In genomic region chr7:73454424-73454823, GRCh38 we compare ENCODE assay signal across 26 cellular contexts. TPM values are rescaled to one million over a fixed set of nuclear protein-coding genes. Genes with fewer than 3 reads are reported as not detected.
A peak's percentile ranks its signal among the peaks of the same experiment; 100 is the strongest.
DNase-seq lines count a peak whose midpoint lies in the region; ATAC-seq, FAIRE-seq and TF ChIP-seq lines count a peak whose summit lies in the region.
"Had no signal": no experiment of that assay in that cellular context is flagged by ENCODE, and none has a peak within 500 bp of the region (broad histone marks: within the 10 kb centered on the region; RNA-seq: fewer than 3 reads in every experiment).

No MANE protein-coding gene starts in this region.

- intact Hi-C loops in activated CD8-positive, alpha-beta T cell treated with anti-CD3 and anti-CD28 coated beads for 36 hours (cut with micrococcal nuclease): no loop called here
- intact Hi-C loops in dendritic cell treated with granulocyte-macrophage colony-stimulating factor and Interleukin-4, amounts not matched to agents 40 ng/mL and 50 ng/mL, for 4 days (cut with micrococcal nuclease): loop anchor here (10.0 kb wide), 1 partner anchor 50 kb away; no protein-coding TSS in a partner anchor

- no peak for DNase-seq in activated CD8-positive, alpha-beta T cell treated with anti-CD3 and anti-CD28 coated beads for 36 hours
- DNase-seq in activated CD8-positive, alpha-beta T cell treated with anti-CD3 and anti-CD28 coated beads, Interleukin-2, amount 10 ng/mL, durations not matched to agents 7 days and 5 days: no peak
- DNase-seq in T-cell: no peak
- no peak for DNase-seq in nephron progenitor cell
- DNase-seq in D341Med (ENCODE audit: low spot score): no peak
- no peak for DNase-seq in RCC 7860 (ENCODE audit: low spot score)
- DNase-seq: activated CD4-positive, alpha-beta T cell treated with anti-CD3 and anti-CD28 coated beads, Interleukin-2, amount 10 ng/mL, durations not matched to agents 24 days and 14 days; activated CD8-positive, alpha-beta memory T cell treated with anti-CD3 and anti-CD28 coated beads, Interleukin-2, amount 50 U/mL, for 48 hours; activated gamma-delta T cell treated with Interleukin-2 at 50 U/mL for 16 hours; CD8-positive, alpha-beta T cell; central memory CD4-positive, alpha-beta T cell; dorsolateral prefrontal cortex; GF-D8; heart left ventricle; kidney glomerular epithelial cell; NCI-H1436 treated with DMSO at 0.1 percent for 48 hours; NCI-H510A treated with DMSO at 0.1 percent for 48 hours; occipital lobe; SJCRH30; T-helper 17 cell; uterus had no signal

- peaks cover 31% of the 10 kb centered on the region for H3K4me1 Mint-ChIP-seq in activated CD8-positive, alpha-beta T cell treated with anti-CD3 and anti-CD28 coated beads for 36 hours (ENCODE audit: low read depth)
- peaks cover 20% of the 10 kb centered on the region for H3K4me1 Mint-ChIP-seq in activated CD8-positive, alpha-beta T cell treated with anti-CD3 and anti-CD28 coated beads, Interleukin-2, amount 10 ng/mL, durations not matched to agents 7 days and 5 days (ENCODE audit: low read depth)
- H3K4me1 Mint-ChIP-seq in T-cell (peaks cover 8 to 12% (median 8%) of the 10 kb centered on the region in 3 donors), nephron progenitor cell (no peaks in the 10 kb centered on the region)
- H3K4me1 Mint-ChIP-seq in dendritic cell treated with granulocyte-macrophage colony-stimulating factor and Interleukin-4, amounts not matched to agents 40 ng/mL and 50 ng/mL, for 4 days (ENCODE audit: low read depth): peaks cover 8% of the 10 kb centered on the region

- CTCF ChIA-PET in activated CD8-positive, alpha-beta T cell treated with anti-CD3 and anti-CD28 coated beads for 36 hours (lab: Charles Lee): no interaction called here
- CTCF ChIA-PET in activated CD8-positive, alpha-beta T cell treated with anti-CD3 and anti-CD28 coated beads, Interleukin-2, amount 10 ng/mL, durations not matched to agents 7 days and 5 days (lab: Charles Lee): no interaction called here
- CTCF ChIA-PET in T-cell (lab: Charles Lee): no interaction called here

- H3K27ac Mint-ChIP-seq in activated CD8-positive, alpha-beta T cell treated with anti-CD3 and anti-CD28 coated beads for 36 hours: peak overlapping the region; percentile 12
- H3K27ac Mint-ChIP-seq in activated CD8-positive, alpha-beta T cell treated with anti-CD3 and anti-CD28 coated beads, Interleukin-2, amount 10 ng/mL, durations not matched to agents 7 days and 5 days: no peak overlapping the region
- H3K27ac Mint-ChIP-seq in T-cell: peak overlapping the region; percentile 22 to 45
- H3K27ac Mint-ChIP-seq in dendritic cell treated with granulocyte-macrophage colony-stimulating factor and Interleukin-4, amounts not matched to agents 40 ng/mL and 50 ng/mL, for 4 days: peak overlapping the region; percentile 40
- peak overlapping the region; percentile 46 for H3K27ac Mint-ChIP-seq in nephron progenitor cell
- H3K27ac Mint-ChIP-seq: CD8-positive, alpha-beta T cell had no signal

- POLR2A ChIA-PET in activated CD8-positive, alpha-beta T cell treated with anti-CD3 and anti-CD28 coated beads for 36 hours (lab: Charles Lee): interaction anchor here (1.2 kb wide), 1 partner anchor 9 kb away, joined by 3 read pairs; no protein-coding TSS in a partner anchor
- POLR2A ChIA-PET in activated CD8-positive, alpha-beta T cell treated with anti-CD3 and anti-CD28 coated beads, Interleukin-2, amount 10 ng/mL, durations not matched to agents 7 days and 5 days (lab: Charles Lee): no interaction called here
- POLR2A ChIA-PET in T-cell (lab: Charles Lee): no interaction called here

- H3K36me3 Mint-ChIP-seq in activated CD8-positive, alpha-beta T cell treated with anti-CD3 and anti-CD28 coated beads for 36 hours (ENCODE audit: low read depth): peaks cover 58% of the 10 kb centered on the region
- peaks cover 64% of the 10 kb centered on the region for H3K36me3 Mint-ChIP-seq in activated CD8-positive, alpha-beta T cell treated with anti-CD3 and anti-CD28 coated beads, Interleukin-2, amount 10 ng/mL, durations not matched to agents 7 days and 5 days (ENCODE audit: low read depth)
- H3K36me3 Mint-ChIP-seq in T-cell: peaks cover 40% of the 10 kb centered on the region
- peaks cover 90% of the 10 kb centered on the region for H3K36me3 Mint-ChIP-seq in dendritic cell treated with granulocyte-macrophage colony-stimulating factor and Interleukin-4, amounts not matched to agents 40 ng/mL and 50 ng/mL, for 4 days (ENCODE audit: low read depth)
- peaks cover 70% of the 10 kb centered on the region for H3K36me3 Mint-ChIP-seq in nephron progenitor cell (ENCODE audit: low read depth)

- no peaks in the 10 kb centered on the region for H3K9me3 Mint-ChIP-seq in activated CD8-positive, alpha-beta T cell treated with anti-CD3 and anti-CD28 coated beads for 36 hours
- H3K9me3 Mint-ChIP-seq in activated CD8-positive, alpha-beta T cell treated with anti-CD3 and anti-CD28 coated beads, Interleukin-2, amount 10 ng/mL, durations not matched to agents 7 days and 5 days (ENCODE audit: insufficient read depth): no peaks in the 10 kb centered on the region
- H3K9me3 Mint-ChIP-seq in T-cell (no peaks in the 10 kb centered on the region), nephron progenitor cell (no peaks in the 10 kb centered on the region)
- no peaks in the 10 kb centered on the region for H3K9me3 Mint-ChIP-seq in dendritic cell treated with granulocyte-macrophage colony-stimulating factor and Interleukin-4, amounts not matched to agents 40 ng/mL and 50 ng/mL, for 4 days
- H3K9me3 Mint-ChIP-seq: activated CD4-positive, alpha-beta T cell treated with anti-CD3 and anti-CD28 coated beads, Interleukin-2, amount 10 ng/mL, durations not matched to agents 24 days and 14 days; CD8-positive, alpha-beta T cell had no signal

- no peak for TF ChIP-seq CTCF in activated CD8-positive, alpha-beta T cell treated with anti-CD3 and anti-CD28 coated beads for 36 hours (IDR thresholded peaks at IDR 0.05)
- TF ChIP-seq CTCF in nephron progenitor cell (IDR thresholded peaks at IDR 0.05): no peak

- H3K27me3 Mint-ChIP-seq in activated CD8-positive, alpha-beta T cell treated with anti-CD3 and anti-CD28 coated beads for 36 hours: no peaks in the 10 kb centered on the region
- no peaks in the 10 kb centered on the region for H3K27me3 Mint-ChIP-seq in activated CD8-positive, alpha-beta T cell treated with anti-CD3 and anti-CD28 coated beads, Interleukin-2, amount 10 ng/mL, durations not matched to agents 7 days and 5 days (ENCODE audit: low read depth)
- H3K27me3 Mint-ChIP-seq in T-cell: no peaks in the 10 kb centered on the region
- no peaks in the 10 kb centered on the region for H3K27me3 Mint-ChIP-seq in dendritic cell treated with granulocyte-macrophage colony-stimulating factor and Interleukin-4, amounts not matched to agents 40 ng/mL and 50 ng/mL, for 4 days
- no peaks in the 10 kb centered on the region for H3K27me3 Mint-ChIP-seq in nephron progenitor cell (ENCODE audit: low read depth, poor library complexity)
- H3K27me3 Mint-ChIP-seq: activated CD4-positive, alpha-beta T cell treated with anti-CD3 and anti-CD28 coated beads, Interleukin-2, amount 10 ng/mL, durations not matched to agents 24 days and 14 days; T-helper 17 cell had no signal

- no peak overlapping the region for H3K4me3 Mint-ChIP-seq in activated CD8-positive, alpha-beta T cell treated with anti-CD3 and anti-CD28 coated beads for 36 hours
- H3K4me3 Mint-ChIP-seq in activated CD8-positive, alpha-beta T cell treated with anti-CD3 and anti-CD28 coated beads, Interleukin-2, amount 10 ng/mL, durations not matched to agents 7 days and 5 days: no peak overlapping the region
- no peak overlapping the region for H3K4me3 Mint-ChIP-seq in T-cell
- no peak overlapping the region for H3K4me3 Mint-ChIP-seq in dendritic cell treated with granulocyte-macrophage colony-stimulating factor and Interleukin-4, amounts not matched to agents 40 ng/mL and 50 ng/mL, for 4 days
- no peak overlapping the region for H3K4me3 Mint-ChIP-seq in nephron progenitor cell
- H3K4me3 Mint-ChIP-seq: activated CD4-positive, alpha-beta T cell treated with anti-CD3 and anti-CD28 coated beads, Interleukin-2, amount 10 ng/mL, durations not matched to agents 24 days and 14 days; CD8-positive, alpha-beta T cell; T-helper 17 cell had no signal

- no peak for FAIRE-seq in RCC 7860 (lab: Jason Lieb, UNC)
- FAIRE-seq: A204.1, endothelial cell of umbilical vein had no signal

- no peak for ATAC-seq in activated CD8-positive, alpha-beta T cell treated with anti-CD3 and anti-CD28 coated beads for 36 hours
- ATAC-seq in activated CD8-positive, alpha-beta T cell treated with anti-CD3 and anti-CD28 coated beads, Interleukin-2, amount 10 ng/mL, durations not matched to agents 7 days and 5 days: no peak
- ATAC-seq in T-cell (replicated peaks in 1 of 4) (no peak), HG02623 (IDR thresholded peaks at IDR 0.05; ENCODE audit: unreplicated experiment) (no peak)
- ATAC-seq: CD8-positive, alpha-beta T cell; heart left ventricle; T-helper 17 cell had no signal

RNA-seq across cellular contexts. Expression of gene FZD9, which starts 20.8 kb away (rescaled TPM):
- total RNA-seq in activated CD8-positive, alpha-beta T cell treated with anti-CD3 and anti-CD28 coated beads for 36 hours: under 1 TPM in 1 of 2 experiments, not detected in 1; 0.43 TPM
- under 1 TPM; 0.10 to 0.11 TPM for total RNA-seq in activated CD8-positive, alpha-beta T cell treated with anti-CD3 and anti-CD28 coated beads, Interleukin-2, amount 10 ng/mL, durations not matched to agents 7 days and 5 days
- under 1 TPM in 4 of 5 donors, not detected in 1; 0.20 to 0.55 (median 0.28) TPM for total RNA-seq in T-cell
- total RNA-seq: HT1080, SJCRH30, T-helper 17 cell had no signal
